ENCODE assay signal across 15 cellular contexts in genomic region chr17:73211745-73212144, GRCh38. TPM values are rescaled to one million over a fixed set of nuclear protein-coding genes. Genes with fewer than 3 reads are reported as not detected.
DNase-seq lines count a peak whose midpoint lies in the region; ATAC-seq and TF ChIP-seq lines count a peak whose summit lies in the region.
"Had no signal": no experiment of that assay in that cellular context is flagged by ENCODE, and none has a peak within 500 bp of the region (broad histone marks: within the 10 kb centered on the region; RNA-seq: fewer than 3 reads in every experiment).

No MANE protein-coding gene starts in this region.

- H3K4me1 Mint-ChIP-seq in activated CD8-positive, alpha-beta T cell treated with anti-CD3 and anti-CD28 coated beads for 36 hours (ENCODE audit: low read depth): peaks cover 44% of the 10 kb centered on the region
- H3K4me1 Mint-ChIP-seq in activated naive CD8-positive, alpha-beta T cell treated with anti-CD3 and anti-CD28 coated beads, Interleukin-2, amount 10 ng/mL, durations not matched to agents 7 days and 5 days: peaks cover 20% of the 10 kb centered on the region

- ATAC-seq in RWPE2 (ENCODE audit: low read depth) (no peak), GM19467 (IDR thresholded peaks at IDR 0.05; ENCODE audit: unreplicated experiment) (no peak), GM18498 (IDR thresholded peaks at IDR 0.05; ENCODE audit: unreplicated experiment) (no peak)
- peak; percentile 80 for ATAC-seq in activated CD8-positive, alpha-beta T cell treated with anti-CD3 and anti-CD28 coated beads for 36 hours
- ATAC-seq in activated naive CD8-positive, alpha-beta T cell treated with anti-CD3 and anti-CD28 coated beads, Interleukin-2, amount 10 ng/mL, durations not matched to agents 7 days and 5 days (ENCODE audit: low read depth): peak; percentile 68
- ATAC-seq: stimulated activated memory B cell treated with anti-CD40 and anti-IgM and Interleukin-4, amounts not matched to agents 10 μg/mL and 1 μg/mL and 100 μg/mL, for 72 hours had no signal

- CTCF ChIA-PET in activated CD8-positive, alpha-beta T cell treated with anti-CD3 and anti-CD28 coated beads for 36 hours (lab: Charles Lee): interaction anchor here (0.7 to 1.6 kb wide), 7 partner anchors 9 to 486 kb away, joined by 3 to 6 read pairs (median 4); no protein-coding TSS in a partner anchor

- H3K27ac ChIP-seq in RWPE2 (ENCODE audit: poor library complexity, severe bottlenecking): no peak overlapping the region
- H3K27ac ChIP-seq: ascending aorta; BLaER1 treated with 17β-estradiol and CSF1 and Interleukin-3, amounts not matched to agents 10 nM and 100 nM; HL-60; left ventricle myocardium inferior had no signal

- POLR2A ChIA-PET in activated CD8-positive, alpha-beta T cell treated with anti-CD3 and anti-CD28 coated beads for 36 hours (lab: Charles Lee): interaction anchor here (1.2 to 1.6 kb wide), 3 partner anchors 14 to 20 kb away, joined by 3 to 9 read pairs (median 5); a partner anchor contains a TSS
- POLR2A ChIA-PET in activated naive CD8-positive, alpha-beta T cell treated with anti-CD3 and anti-CD28 coated beads, Interleukin-2, amount 10 ng/mL, durations not matched to agents 7 days and 5 days (lab: Charles Lee): interaction anchor here (0.7 to 2.4 kb wide), 3 partner anchors 11 to 19 kb away, joined by 3 to 6 read pairs (median 4); partner anchors contain the start of gene COG1

- DNase-seq in RWPE2 (ENCODE audit: low spot score): peak; percentile 11
- peak; percentile 85 for DNase-seq in activated CD8-positive, alpha-beta T cell treated with anti-CD3 and anti-CD28 coated beads for 36 hours
- DNase-seq in activated naive CD8-positive, alpha-beta T cell treated with anti-CD3 and anti-CD28 coated beads, Interleukin-2, amount 10 ng/mL, durations not matched to agents 7 days and 5 days: peak; percentile 57
- DNase-seq in stimulated activated CD8-positive, alpha-beta memory T cell treated with anti-CD3 and anti-CD28 coated beads, Interleukin-15, amount 100 ng/mL, for 1 hour (ENCODE audit: low read depth): peak; percentile 24
- no peak for DNase-seq in ACHN
- DNase-seq in NCI-H1417 (lab: John Stamatoyannopoulos, UW): no peak
- DNase-seq: left ventricle myocardium inferior had no signal

- peaks cover 56% of the 10 kb centered on the region for H3K36me3 ChIP-seq in RWPE2 (ENCODE audit: low read depth)

- H3K36me3 Mint-ChIP-seq in activated CD8-positive, alpha-beta T cell treated with anti-CD3 and anti-CD28 coated beads for 36 hours (ENCODE audit: low read depth): peaks cover 36% of the 10 kb centered on the region
- peaks cover 20% of the 10 kb centered on the region for H3K36me3 Mint-ChIP-seq in activated naive CD8-positive, alpha-beta T cell treated with anti-CD3 and anti-CD28 coated beads, Interleukin-2, amount 10 ng/mL, durations not matched to agents 7 days and 5 days

- H3K4me3 ChIP-seq in RWPE2 (ENCODE audit: severe bottlenecking): no peak overlapping the region
- H3K4me3 ChIP-seq: ascending aorta; BLaER1 treated with 17β-estradiol and CSF1 and Interleukin-3, amounts not matched to agents 10 nM and 100 nM; left ventricle myocardium inferior had no signal

- intact Hi-C loops in activated CD8-positive, alpha-beta T cell treated with anti-CD3 and anti-CD28 coated beads for 36 hours (cut with micrococcal nuclease): no loop called here

- H3K4me1 ChIP-seq in RWPE2 (ENCODE audit: insufficient read depth, poor library complexity, severe bottlenecking): peaks cover 5% of the 10 kb centered on the region
- H3K4me1 ChIP-seq: ascending aorta had no signal

- in situ Hi-C loops in ACHN (cut with HindIII; ENCODE audit: low pct_ligation_motif_present, low pct_unique_long_range_greater_than_20kb, low sequenced_read_pairs): no loop called here

- H3K9me3 ChIP-seq in RWPE2 (ENCODE audit: severe bottlenecking): no peaks in the 10 kb centered on the region
- H3K9me3 ChIP-seq: ascending aorta; BLaER1 treated with 17β-estradiol and CSF1 and Interleukin-3, amounts not matched to agents 10 nM and 100 nM; left ventricle myocardium inferior had no signal

- H3K4me3 Mint-ChIP-seq in activated CD8-positive, alpha-beta T cell treated with anti-CD3 and anti-CD28 coated beads for 36 hours: peak overlapping the region; percentile 59
- peak overlapping the region; percentile 67 for H3K4me3 Mint-ChIP-seq in activated naive CD8-positive, alpha-beta T cell treated with anti-CD3 and anti-CD28 coated beads, Interleukin-2, amount 10 ng/mL, durations not matched to agents 7 days and 5 days
- H3K4me3 Mint-ChIP-seq: stimulated activated memory B cell treated with anti-CD40 and anti-IgM and Interleukin-4, amounts not matched to agents 10 μg/mL and 1 μg/mL and 100 μg/mL, for 72 hours had no signal

- peak overlapping the region; percentile 82 for H3K27ac Mint-ChIP-seq in activated CD8-positive, alpha-beta T cell treated with anti-CD3 and anti-CD28 coated beads for 36 hours
- peak overlapping the region; percentile 81 for H3K27ac Mint-ChIP-seq in activated naive CD8-positive, alpha-beta T cell treated with anti-CD3 and anti-CD28 coated beads, Interleukin-2, amount 10 ng/mL, durations not matched to agents 7 days and 5 days
- H3K27ac Mint-ChIP-seq: stimulated activated memory B cell treated with anti-CD40 and anti-IgM and Interleukin-4, amounts not matched to agents 10 μg/mL and 1 μg/mL and 100 μg/mL, for 72 hours had no signal

- no peak for TF ChIP-seq CTCF in RWPE2 (IDR thresholded peaks at IDR 0.05; ENCODE audit: poor library complexity, severe bottlenecking)
- TF ChIP-seq CTCF in activated CD8-positive, alpha-beta T cell treated with anti-CD3 and anti-CD28 coated beads for 36 hours (IDR thresholded peaks at IDR 0.05): no peak

- no peaks in the 10 kb centered on the region for H3K27me3 Mint-ChIP-seq in activated CD8-positive, alpha-beta T cell treated with anti-CD3 and anti-CD28 coated beads for 36 hours
- no peaks in the 10 kb centered on the region for H3K27me3 Mint-ChIP-seq in activated naive CD8-positive, alpha-beta T cell treated with anti-CD3 and anti-CD28 coated beads, Interleukin-2, amount 10 ng/mL, durations not matched to agents 7 days and 5 days
- H3K27me3 Mint-ChIP-seq: stimulated activated memory B cell treated with anti-CD40 and anti-IgM and Interleukin-4, amounts not matched to agents 10 μg/mL and 1 μg/mL and 100 μg/mL, for 72 hours had no signal

- H3K9me3 Mint-ChIP-seq in activated CD8-positive, alpha-beta T cell treated with anti-CD3 and anti-CD28 coated beads for 36 hours: no peaks in the 10 kb centered on the region
- H3K9me3 Mint-ChIP-seq in activated naive CD8-positive, alpha-beta T cell treated with anti-CD3 and anti-CD28 coated beads, Interleukin-2, amount 10 ng/mL, durations not matched to agents 7 days and 5 days: no peaks in the 10 kb centered on the region
- H3K9me3 Mint-ChIP-seq: stimulated activated memory B cell treated with anti-CD40 and anti-IgM and Interleukin-4, amounts not matched to agents 10 μg/mL and 1 μg/mL and 100 μg/mL, for 72 hours had no signal

- no peaks in the 10 kb centered on the region for H3K27me3 ChIP-seq in RWPE2 (ENCODE audit: insufficient read depth, poor library complexity, severe bottlenecking)
- H3K27me3 ChIP-seq: ascending aorta; BLaER1 treated with 17β-estradiol and CSF1 and Interleukin-3, amounts not matched to agents 10 nM and 100 nM had no signal

RNA-seq across cellular contexts. Expression of gene COG1, which starts 18.9 kb away (rescaled TPM):
- 10 to 100 TPM; 24.6 to 27.9 TPM for total RNA-seq in activated CD8-positive, alpha-beta T cell treated with anti-CD3 and anti-CD28 coated beads for 36 hours
- total RNA-seq in activated naive CD8-positive, alpha-beta T cell treated with anti-CD3 and anti-CD28 coated beads, Interleukin-2, amount 10 ng/mL, durations not matched to agents 7 days and 5 days: 10 to 100 TPM; 51.8 to 53.7 TPM

RNA-seq across cellular contexts. Expression of gene SSTR2, which starts 46.9 kb away (rescaled TPM):
- total RNA-seq in activated CD8-positive, alpha-beta T cell treated with anti-CD3 and anti-CD28 coated beads for 36 hours: under 1 TPM; 0.04 to 0.20 TPM
- total RNA-seq in activated naive CD8-positive, alpha-beta T cell treated with anti-CD3 and anti-CD28 coated beads, Interleukin-2, amount 10 ng/mL, durations not matched to agents 7 days and 5 days: not detected
- total RNA-seq: glomerular endothelial cell, MCF 10A had no signal

RNA-seq across cellular contexts. Expression of gene CPSF4L, which starts 49.9 kb away (rescaled TPM):
- not detected for total RNA-seq in activated CD8-positive, alpha-beta T cell treated with anti-CD3 and anti-CD28 coated beads for 36 hours
- total RNA-seq in activated naive CD8-positive, alpha-beta T cell treated with anti-CD3 and anti-CD28 coated beads, Interleukin-2, amount 10 ng/mL, durations not matched to agents 7 days and 5 days: not detected
- total RNA-seq: ascending aorta, left ventricle myocardium inferior, MCF 10A had no signal

Comparison
In these comparisons a context has a peak if more than half of its experiments do, and no peak if none do; other contexts are left out.
1. ATAC-seq: peak in activated CD8-positive, alpha-beta T cell treated with anti-CD3 and anti-CD28 coated beads for 36 hours (single experiment) and activated naive CD8-positive, alpha-beta T cell treated with anti-CD3 and anti-CD28 coated beads, Interleukin-2, amount 10 ng/mL, durations not matched to agents 7 days and 5 days (single experiment); none in RWPE2 (single experiment), GM19467 (single experiment) and GM18498 (single experiment).
2. DNase-seq: peak in RWPE2 (single experiment), activated CD8-positive, alpha-beta T cell treated with anti-CD3 and anti-CD28 coated beads for 36 hours (single experiment), activated naive CD8-positive, alpha-beta T cell treated with anti-CD3 and anti-CD28 coated beads, Interleukin-2, amount 10 ng/mL, durations not matched to agents 7 days and 5 days (single experiment) and stimulated activated CD8-positive, alpha-beta memory T cell treated with anti-CD3 and anti-CD28 coated beads, Interleukin-15, amount 100 ng/mL, for 1 hour (single experiment); none in ACHN (single experiment) and NCI-H1417 (0 of 3).